Comparison of ENCODE assay signal across 20 cellular contexts in the genomic region with DNA sequence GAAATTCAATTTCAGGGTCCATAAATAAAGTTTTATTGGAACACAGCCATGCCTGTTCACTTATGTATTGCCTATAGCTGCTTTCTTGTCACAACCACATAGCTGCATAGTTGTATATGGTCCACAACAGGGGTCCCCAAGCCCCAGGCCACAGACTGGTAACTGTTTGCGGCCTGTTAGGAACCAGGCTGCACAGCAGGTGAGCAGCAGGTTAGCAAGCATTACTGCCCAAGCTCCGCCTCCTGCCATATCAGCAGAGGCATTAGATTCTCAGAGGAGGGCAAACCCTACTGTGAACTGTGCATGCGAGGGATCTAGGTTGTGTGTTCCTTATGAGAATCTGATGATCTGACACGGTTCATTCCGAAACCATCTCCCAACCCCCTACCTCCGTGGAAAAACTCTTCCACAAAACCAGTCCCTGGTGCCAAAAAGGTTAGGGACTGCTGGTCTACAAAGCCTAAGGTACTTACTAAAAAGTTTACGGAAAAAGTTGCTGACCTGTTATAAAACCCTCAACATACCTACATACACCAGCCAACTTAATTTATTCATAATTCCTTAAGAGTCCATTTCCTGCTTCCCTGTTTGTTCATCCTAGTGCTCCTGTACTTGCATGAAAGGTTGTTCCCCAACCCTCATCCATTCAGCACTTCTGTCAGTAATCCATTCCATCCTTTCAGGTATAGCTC. TPM values are rescaled to one million over a fixed set of nuclear protein-coding genes. Genes with fewer than 3 reads are reported as not detected.
DNase-seq lines count a peak whose midpoint lies in the region; ATAC-seq and TF ChIP-seq lines count a peak whose summit lies in the region.
"Had no signal": no experiment of that assay in that cellular context is flagged by ENCODE, and none has a peak within 500 bp of the region (broad histone marks: within the 10 kb centered on the region; RNA-seq: fewer than 3 reads in every experiment).

No MANE protein-coding gene starts in this region.

- CTCF ChIA-PET in WTC11 (lab: Charles Lee): interaction anchor here (0.9 kb wide), 1 partner anchor 606 kb away, joined by 4 read pairs; no protein-coding TSS in a partner anchor

- H3K9ac ChIP-seq in H9 (ENCODE audit: extremely low read depth, insufficient read length, low read length): no peak overlapping the region

- H2BK5ac ChIP-seq in H9 (ENCODE audit: insufficient read length, low read length): no peak overlapping the region

- H3K27me3 Mint-ChIP-seq in H9 (ENCODE audit: low read depth): no peaks in the 10 kb centered on the region
- H3K27me3 Mint-ChIP-seq in WTC11 (ENCODE audit: low read depth): no peaks in the 10 kb centered on the region

- no peak overlapping the region for H3K4me3 ChIP-seq in neutrophil (ENCODE audit: low read depth in 1 of 2, low read length in 1 of 2)

- no peak overlapping the region for H3K56ac ChIP-seq in H9 (ENCODE audit: insufficient read length, low read depth, low read length)

- no peak overlapping the region for H4K91ac ChIP-seq in H9 (ENCODE audit: insufficient read length, low read depth, low read length)

- no peak overlapping the region for H3K23ac ChIP-seq in H9 (ENCODE audit: insufficient read length, low read depth, low read length)

- H3K27me3 ChIP-seq in H9 (ENCODE audit: insufficient read depth, low read length) (no peaks in the 10 kb centered on the region), neutrophil (no peaks in the 10 kb centered on the region)

- H3K4ac ChIP-seq in H9 (ENCODE audit: low read depth, low read length): no peak overlapping the region

- no peak overlapping the region for H3K14ac ChIP-seq in H9 (ENCODE audit: insufficient read depth, low read length)

- H3K4me1 Mint-ChIP-seq in H9: peaks cover 7 to 16% of the 10 kb centered on the region in 2 experiments
- peaks cover 22% of the 10 kb centered on the region for H3K4me1 Mint-ChIP-seq in WTC11

- DNase-seq in H9 (peak; percentile 63), WTC11 (ENCODE audit: low spot score) (peak; percentile 62), iPS DF 4.7 (ENCODE audit: extremely low read depth, low spot score) (peak; percentile 19), GF-D8 (lab: John Stamatoyannopoulos, UW) (no peak)
- DNase-seq: ACHN, DMS 273 treated with DMSO at 0.1 percent for 48 hours, DND-41, GOT3, HFFc6, NCI-H1105 treated with DMSO at 0.1 percent for 48 hours, NCI-H1694, NCI-H2081 treated with DMSO at 0.1 percent for 48 hours, NCI-H446 treated with DMSO at 0.1 percent for 48 hours, NCI-H69, SW 1271 had no signal

- H2AK5ac ChIP-seq in H9 (ENCODE audit: insufficient read length, low read length): no peak overlapping the region

- no peak overlapping the region for H2AFZ ChIP-seq in H9 (ENCODE audit: low read length)

- no peak for TF ChIP-seq CTCF in H9 (conservative IDR thresholded peaks at IDR 0.05)
- TF ChIP-seq CTCF in WTC11 (IDR thresholded peaks at IDR 0.05): no peak
- no peak for TF ChIP-seq CTCF in neutrophil (IDR thresholded peaks at IDR 0.05)

- no peaks in the 10 kb centered on the region for H3K79me2 ChIP-seq in H9 (ENCODE audit: insufficient read depth, low read length)

- no peak overlapping the region for H4K5ac ChIP-seq in H9 (ENCODE audit: insufficient read length, low read depth, low read length)

- no CpG with 5 or more reads among the region's 7 CpGs for WGBS in H9 (ENCODE audit: extremely low coverage, insufficient read length, low lambda C conversion rate)

- no peak overlapping the region for H2BK12ac ChIP-seq in H9 (ENCODE audit: insufficient read length, low read depth, low read length)

- H3K36me3 ChIP-seq in neutrophil: no peaks in the 10 kb centered on the region

- H3K18ac ChIP-seq in H9 (ENCODE audit: insufficient read length, low read depth, low read length): no peak overlapping the region

- no peak overlapping the region for H2BK20ac ChIP-seq in H9 (ENCODE audit: low read depth, low read length, poor library complexity, severe bottlenecking)

- no peak overlapping the region for H2BK15ac ChIP-seq in H9 (ENCODE audit: low read depth, low read length)

- H3K4me3 Mint-ChIP-seq in H9 (no peak overlapping the region), WTC11 (no peak overlapping the region)
- H3K4me3 Mint-ChIP-seq: HFFc6 had no signal

- H3K27ac ChIP-seq in H9 (ENCODE audit: insufficient read length, low read depth, low read length) (no peak overlapping the region), neutrophil (peak overlapping the region; percentile 29)
- H3K27ac ChIP-seq: C4-2B had no signal

- H3K79me1 ChIP-seq in H9 (ENCODE audit: insufficient read depth, low read depth, low read length, poor library complexity, severe bottlenecking): no peaks in the 10 kb centered on the region

- H2BK120ac ChIP-seq in H9 (ENCODE audit: low read depth, low read length, poor library complexity, severe bottlenecking): no peak overlapping the region

- POLR2A ChIA-PET in WTC11 (lab: Charles Lee): no interaction called here

- H3K23me2 ChIP-seq in H9 (ENCODE audit: insufficient read length, low read depth, low read length, poor library complexity, severe bottlenecking): no peaks in the 10 kb centered on the region

- peaks cover 14 to 72% (median 61%) of the 10 kb centered on the region in 3 experiments; a peak in 5 of 7 replicates for H3K36me3 Mint-ChIP-seq in H9 (ENCODE audit: insufficient read depth in 1 of 3, low read depth in 3 of 3)
- H3K36me3 Mint-ChIP-seq in WTC11: peaks cover 49% of the 10 kb centered on the region

- no peaks in the 10 kb centered on the region for H4K20me1 ChIP-seq in H9 (ENCODE audit: control insufficient read depth, insufficient read depth, insufficient read length)

- no peak overlapping the region for H3K4me2 ChIP-seq in H9 (ENCODE audit: insufficient read depth, insufficient read length, low read length)

- H3K9me3 ChIP-seq in H9 (ENCODE audit: control insufficient read depth, low read depth, low read length) (no peaks in the 10 kb centered on the region), neutrophil (no peaks in the 10 kb centered on the region)

- H3K27ac Mint-ChIP-seq in H9 (peak overlapping the region in 2 of 3 experiments; percentile 21 to 22; a peak in 2 of 7 replicates), WTC11 (peak overlapping the region; percentile 6; the same call in 1 of the 2 replicates)
- H3K27ac Mint-ChIP-seq: HFFc6 had no signal

- H3T11ph ChIP-seq in H9 (ENCODE audit: low read length): no peak overlapping the region

- peaks cover 2% of the 10 kb centered on the region; the same call in 1 of the 2 replicates for H3K4me1 ChIP-seq in H9 (ENCODE audit: insufficient read depth, low read length)
- H3K4me1 ChIP-seq in neutrophil (ENCODE audit: control insufficient read depth in 1 of 2, insufficient read depth in 1 of 2, low read depth in 1 of 2, low read length in 1 of 2): peaks cover 45 to 51% of the 10 kb centered on the region in 2 experiments

- H4K8ac ChIP-seq in H9 (replicated peaks; ENCODE audit: insufficient read length, low read depth, low read length): no peak overlapping the region

- ATAC-seq in WTC11: peak; percentile 92
- ATAC-seq in GM18907 (IDR thresholded peaks at IDR 0.05; ENCODE audit: unreplicated experiment): no peak
- no peak for ATAC-seq in GM21360 (IDR thresholded peaks at IDR 0.05; ENCODE audit: unreplicated experiment)
- ATAC-seq: Right ventricle myocardium inferior had no signal

- no peaks in the 10 kb centered on the region for H3K9me3 Mint-ChIP-seq in H9
- H3K9me3 Mint-ChIP-seq in WTC11: no peaks in the 10 kb centered on the region
- H3K9me3 Mint-ChIP-seq: HFFc6 had no signal

TF ChIP-seq in WTC11, 78 proteins besides CTCF, POLR2A, EP300 and RAD21 (continues in another document):
- TF ChIP-seq NFATC4 (CRISPR knock-in tag; IDR thresholded peaks at IDR 0.05) (no peak), TP53 (CRISPR knock-in tag; IDR thresholded peaks at IDR 0.05) (no peak), ZNF423 (CRISPR knock-in tag; IDR thresholded peaks at IDR 0.05) (no peak), ZNF138 (CRISPR knock-in tag; conservative IDR thresholded peaks at IDR 0.05) (no peak)
- TF ChIP-seq, protein P1, sequence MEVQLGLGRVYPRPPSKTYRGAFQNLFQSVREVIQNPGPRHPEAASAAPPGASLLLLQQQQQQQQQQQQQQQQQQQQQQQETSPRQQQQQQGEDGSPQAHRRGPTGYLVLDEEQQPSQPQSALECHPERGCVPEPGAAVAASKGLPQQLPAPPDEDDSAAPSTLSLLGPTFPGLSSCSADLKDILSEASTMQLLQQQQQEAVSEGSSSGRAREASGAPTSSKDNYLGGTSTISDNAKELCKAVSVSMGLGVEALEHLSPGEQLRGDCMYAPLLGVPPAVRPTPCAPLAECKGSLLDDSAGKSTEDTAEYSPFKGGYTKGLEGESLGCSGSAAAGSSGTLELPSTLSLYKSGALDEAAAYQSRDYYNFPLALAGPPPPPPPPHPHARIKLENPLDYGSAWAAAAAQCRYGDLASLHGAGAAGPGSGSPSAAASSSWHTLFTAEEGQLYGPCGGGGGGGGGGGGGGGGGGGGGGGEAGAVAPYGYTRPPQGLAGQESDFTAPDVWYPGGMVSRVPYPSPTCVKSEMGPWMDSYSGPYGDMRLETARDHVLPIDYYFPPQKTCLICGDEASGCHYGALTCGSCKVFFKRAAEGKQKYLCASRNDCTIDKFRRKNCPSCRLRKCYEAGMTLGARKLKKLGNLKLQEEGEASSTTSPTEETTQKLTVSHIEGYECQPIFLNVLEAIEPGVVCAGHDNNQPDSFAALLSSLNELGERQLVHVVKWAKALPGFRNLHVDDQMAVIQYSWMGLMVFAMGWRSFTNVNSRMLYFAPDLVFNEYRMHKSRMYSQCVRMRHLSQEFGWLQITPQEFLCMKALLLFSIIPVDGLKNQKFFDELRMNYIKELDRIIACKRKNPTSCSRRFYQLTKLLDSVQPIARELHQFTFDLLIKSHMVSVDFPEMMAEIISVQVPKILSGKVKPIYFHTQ (CRISPR knock-in tag; IDR thresholded peaks at IDR 0.05): no peak
- TF ChIP-seq, protein P2, sequence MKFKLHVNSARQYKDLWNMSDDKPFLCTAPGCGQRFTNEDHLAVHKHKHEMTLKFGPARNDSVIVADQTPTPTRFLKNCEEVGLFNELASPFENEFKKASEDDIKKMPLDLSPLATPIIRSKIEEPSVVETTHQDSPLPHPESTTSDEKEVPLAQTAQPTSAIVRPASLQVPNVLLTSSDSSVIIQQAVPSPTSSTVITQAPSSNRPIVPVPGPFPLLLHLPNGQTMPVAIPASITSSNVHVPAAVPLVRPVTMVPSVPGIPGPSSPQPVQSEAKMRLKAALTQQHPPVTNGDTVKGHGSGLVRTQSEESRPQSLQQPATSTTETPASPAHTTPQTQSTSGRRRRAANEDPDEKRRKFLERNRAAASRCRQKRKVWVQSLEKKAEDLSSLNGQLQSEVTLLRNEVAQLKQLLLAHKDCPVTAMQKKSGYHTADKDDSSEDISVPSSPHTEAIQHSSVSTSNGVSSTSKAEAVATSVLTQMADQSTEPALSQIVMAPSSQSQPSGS (CRISPR knock-in tag; IDR thresholded peaks at IDR 0.05; ENCODE audit: borderline replicate concordance, low read depth): no peak

RNA-seq across cellular contexts. Expression of gene NDUFAF7, which starts 40.1 kb away (rescaled TPM):
- 103 and 108 TPM in 2 replicates for total RNA-seq in H9 (2021)
- total RNA-seq in WTC11 (2021): 42.9 to 57.8 TPM (median 44.9 TPM) in 3 replicates

RNA-seq across cellular contexts. Expression of gene CEBPZ, which starts 40.1 kb away (rescaled TPM):
- total RNA-seq in H9 (2021) (252 and 281 TPM in 2 replicates), WTC11 (2021) (127 to 146 TPM (median 132 TPM) in 3 replicates)

RNA-seq across cellular contexts. Expression of gene PRKD3, which starts 53.1 kb away (rescaled TPM):
- total RNA-seq in H9 (2021) (63.3 and 63.8 TPM in 2 replicates), WTC11 (2021) (65.9 to 82.1 TPM (median 68.5 TPM) in 3 replicates)
